Comparison of ENCODE assay signal across 4 cellular contexts in genomic region chr10:22902147-22902546, GRCh38. TPM values are rescaled to one million over a fixed set of nuclear protein-coding genes. Genes with fewer than 3 reads are reported as not detected.
"Had no signal": no experiment of that assay in that cellular context is flagged by ENCODE, and none has a peak within 500 bp of the region (broad histone marks: within the 10 kb centered on the region; RNA-seq: fewer than 3 reads in every experiment).

No MANE protein-coding gene starts in this region.

RNA-seq across cellular contexts. Expression of gene ARMC3, which starts 25.7 kb away (rescaled TPM):
- total RNA-seq: HepG2, HT-29, HT1080, IMR-90 had no signal
- polyA plus RNA-seq: HepG2, IMR-90 had no signal
